In genomic region chr3:53633197-53633787, GRCh38 we compare ENCODE assay signal across 21 cellular contexts.
"Had no signal": no experiment of that assay in that cellular context is flagged by ENCODE, and none has a peak within 500 bp of the region (broad histone marks: within the 10 kb centered on the region; RNA-seq: fewer than 3 reads in every experiment).

No MANE protein-coding gene starts in this region.

- H3K4me1 ChIP-seq: foreskin keratinocyte, neural progenitor cell had no signal

- DNase-seq: activated CD4-positive, alpha-beta T cell treated with anti-CD3 and anti-CD28 coated beads, Interleukin-2, amount 50 U/mL, for 4 hours; activated CD8-positive, alpha-beta memory T cell treated with anti-CD3 and anti-CD28 coated beads, Interleukin-2, amount 50 U/mL, for 48 hours; activated naive CD4-positive, alpha-beta T cell treated with Interleukin-2 at 50 U/mL for 16 hours; activated naive CD8-positive, alpha-beta T cell treated with anti-CD3 and anti-CD28 coated beads for 36 hours; activated T-cell treated with anti-CD3 and anti-CD28 coated beads, Interleukin-2, amount 50 U/mL, for 4 hours; cerebellar nuclear complex; effector CD4-positive, alpha-beta T cell; erythroblast; foreskin keratinocyte; immature natural killer cell; kidney glomerular epithelial cell; naive thymus-derived CD4-positive, alpha-beta T cell; stimulated activated CD4-positive, alpha-beta T cell treated with anti-CD3 and anti-CD28 coated beads, Interleukin-4, amount 100 ng/mL, for 24 hours; stimulated activated naive CD8-positive, alpha-beta T cell treated with anti-CD3 and anti-CD28 coated beads, Interleukin-15, Interleukin-2, amounts not matched to agents 100 U/mL and 50 U/mL, for 24 hours; T-helper 1 cell had no signal

- H3K27ac ChIP-seq: foreskin keratinocyte, neural progenitor cell had no signal

- H3K4me3 Mint-ChIP-seq: activated naive CD8-positive, alpha-beta T cell treated with anti-CD3 and anti-CD28 coated beads for 36 hours; activated T-cell treated with anti-CD3 and anti-CD28 coated beads, Interleukin-2, amount 50 U/mL, for 4 hours; dendritic cell treated with granulocyte-macrophage colony-stimulating factor and Interleukin-4, amounts not matched to agents 40 ng/mL and 50 ng/mL, for 4 days; immature natural killer cell; naive thymus-derived CD4-positive, alpha-beta T cell; neural progenitor cell; WTC11 had no signal

- H3K4me1 Mint-ChIP-seq: activated naive CD8-positive, alpha-beta T cell treated with anti-CD3 and anti-CD28 coated beads for 36 hours; WTC11 had no signal

- H3K9me3 Mint-ChIP-seq: activated naive CD8-positive, alpha-beta T cell treated with anti-CD3 and anti-CD28 coated beads for 36 hours; activated T-cell treated with anti-CD3 and anti-CD28 coated beads, Interleukin-2, amount 50 U/mL, for 4 hours; activated T-helper 2 cell treated with anti-CD3 and anti-CD28 coated beads, Interferon-gamma antibody, Interleukin-2, Interleukin-4, amounts not matched to agents 10 μg/mL and 5 μg/mL and 100 μg/mL, durations not matched to agents 14 hours and 24 hours and 36 hours had no signal

- H3K36me3 ChIP-seq: neural progenitor cell had no signal

- H3K4me2 ChIP-seq: neural progenitor cell had no signal

- H3K4me3 ChIP-seq: lung, neural progenitor cell had no signal

- H2AFZ ChIP-seq: neural progenitor cell had no signal

- H3K27ac Mint-ChIP-seq: activated naive CD8-positive, alpha-beta T cell treated with anti-CD3 and anti-CD28 coated beads for 36 hours; activated T-helper 2 cell treated with anti-CD3 and anti-CD28 coated beads, Interferon-gamma antibody, Interleukin-2, Interleukin-4, amounts not matched to agents 10 μg/mL and 5 μg/mL and 100 μg/mL, durations not matched to agents 14 hours and 24 hours and 36 hours; dendritic cell treated with granulocyte-macrophage colony-stimulating factor and Interleukin-4, amounts not matched to agents 40 ng/mL and 50 ng/mL, for 4 days; naive thymus-derived CD4-positive, alpha-beta T cell; neural progenitor cell; progenitor cell of endocrine pancreas; WTC11 had no signal

- H3K27me3 ChIP-seq: neural progenitor cell had no signal

- H3K36me3 Mint-ChIP-seq: activated naive CD8-positive, alpha-beta T cell treated with anti-CD3 and anti-CD28 coated beads for 36 hours; immature natural killer cell; naive thymus-derived CD4-positive, alpha-beta T cell; neural progenitor cell; WTC11 had no signal

- ATAC-seq: activated T-cell treated with anti-CD3 and anti-CD28 coated beads, Interleukin-2, amount 50 U/mL, for 4 hours; foreskin keratinocyte; naive thymus-derived CD4-positive, alpha-beta T cell; stimulated activated naive CD8-positive, alpha-beta T cell treated with anti-CD3 and anti-CD28 coated beads, Interleukin-15, Interleukin-2, amounts not matched to agents 100 U/mL and 50 U/mL, for 24 hours; WTC11 had no signal

- H3K9ac ChIP-seq: neural progenitor cell had no signal
